ENCODE assay signal across 1 cellular context in genomic region chr2:136217990-136218389, GRCh38.
TF ChIP-seq lines count a peak whose summit lies in the region.

No MANE protein-coding gene starts in this region.

TF ChIP-seq in GM12878, 131 proteins besides CTCF, POLR2A, EP300 and RAD21 (continued from another document):
- TF ChIP-seq ZBTB40 (IDR thresholded peaks at IDR 0.05; ENCODE audit: borderline replicate concordance) = no peak
- no peak for TF ChIP-seq TCF3 (IDR thresholded peaks at IDR 0.05; ENCODE audit: borderline replicate concordance, insufficient read depth, low read depth, low read length)
- no peak for TF ChIP-seq BMI1 (IDR thresholded peaks at IDR 0.05; ENCODE audit: borderline replicate concordance)
- TF ChIP-seq MTA2 (IDR thresholded peaks at IDR 0.05; ENCODE audit: low read depth) = peak; percentile 56; the same call in 1 of the 2 replicates
- no peak for TF ChIP-seq MYC (IDR thresholded peaks at IDR 0.05; ENCODE audit: insufficient read depth, insufficient read length, insufficient replicate concordance, low read length, severe bottlenecking)
- no peak for TF ChIP-seq ATF7 (IDR thresholded peaks at IDR 0.05; ENCODE audit: low read depth)
- TF ChIP-seq E2F4 (IDR thresholded peaks at IDR 0.05; ENCODE audit: low read depth, low read length) = no peak
- TF ChIP-seq ZNF592 (IDR thresholded peaks at IDR 0.05) = no peak
- 0 out of 2 replicates have a peak, but pooled peaks have one; percentile 10 for TF ChIP-seq CREM (IDR thresholded peaks at IDR 0.05; ENCODE audit: low read depth)
- peak; percentile 19; the same call in 1 of the 2 replicates for TF ChIP-seq DPF2 (IDR thresholded peaks at IDR 0.05)
- no peak for TF ChIP-seq NR2C2 (IDR thresholded peaks at IDR 0.05; ENCODE audit: borderline replicate concordance, control insufficient read depth, insufficient read length, low read depth)
- TF ChIP-seq PAX8 (IDR thresholded peaks at IDR 0.05) = no peak
- no peak for TF ChIP-seq CEBPB (IDR thresholded peaks at IDR 0.05; ENCODE audit: borderline replicate concordance in 1 of 2, low read depth in 2 of 2, low read length in 2 of 2)
- TF ChIP-seq ZNF274 (IDR thresholded peaks at IDR 0.05; ENCODE audit: insufficient read depth, insufficient read length) = no peak
- TF ChIP-seq RELA (IDR thresholded peaks at IDR 0.05; ENCODE audit: borderline replicate concordance, partially characterized antibody) = no peak
- no peak for TF ChIP-seq MTA3 (IDR thresholded peaks at IDR 0.05; ENCODE audit: borderline replicate concordance, low read length)
- TF ChIP-seq MXI1 (IDR thresholded peaks at IDR 0.05; ENCODE audit: low read depth, low read length) = no peak
- TF ChIP-seq RAD51 (IDR thresholded peaks at IDR 0.05) = no peak
- TF ChIP-seq NRF1 (conservative IDR thresholded peaks at IDR 0.05; ENCODE audit: low read depth, low read length) = no peak
- peak in 1 of 2 experiments; percentile 62; a peak in 1 of 4 replicates for TF ChIP-seq ETV6 (conservative IDR thresholded peaks at IDR 0.05 in 1 of 2, IDR thresholded peaks at IDR 0.05 in 1 of 2; ENCODE audit: borderline replicate concordance in 1 of 2, low read depth in 1 of 2)
- TF ChIP-seq EGR1 (IDR thresholded peaks at IDR 0.05; ENCODE audit: borderline replicate concordance in 1 of 2, low read depth in 2 of 2, low read length in 2 of 2) = no peak
- TF ChIP-seq PKNOX1 (IDR thresholded peaks at IDR 0.05) = no peak
- no peak for TF ChIP-seq FOXK2 (IDR thresholded peaks at IDR 0.05)
- no peak for TF ChIP-seq ELK1 (IDR thresholded peaks at IDR 0.05; ENCODE audit: low read depth, low read length)
- TF ChIP-seq EED (IDR thresholded peaks at IDR 0.05; ENCODE audit: low read depth) = peak; percentile 77
- TF ChIP-seq SIN3A (IDR thresholded peaks at IDR 0.05; ENCODE audit: low read depth, low read length) = no peak
- peak; percentile 51; the same call in 1 of the 2 replicates for TF ChIP-seq NR2F1 (conservative IDR thresholded peaks at IDR 0.05)
- TF ChIP-seq JUND (IDR thresholded peaks at IDR 0.05; ENCODE audit: low read depth, low read length) = peak; percentile 10; the same call in 1 of the 2 replicates
- no peak for TF ChIP-seq SUPT20H (IDR thresholded peaks at IDR 0.05; ENCODE audit: borderline replicate concordance, control insufficient read depth, low read depth, low read length)
- no peak for TF ChIP-seq RCOR1 (conservative IDR thresholded peaks at IDR 0.05; ENCODE audit: low read depth, low read length)
- TF ChIP-seq LARP7 (IDR thresholded peaks at IDR 0.05) = no peak
- no peak for TF ChIP-seq PML (IDR thresholded peaks at IDR 0.05; ENCODE audit: low read length)
- TF ChIP-seq FOS (IDR thresholded peaks at IDR 0.05; ENCODE audit: borderline replicate concordance, extremely low read depth, insufficient read length) = no peak
- no peak for TF ChIP-seq POU2F2 (IDR thresholded peaks at IDR 0.05; ENCODE audit: borderline replicate concordance, low read depth, low read length)
- no peak for TF ChIP-seq CEBPZ (IDR thresholded peaks at IDR 0.05; ENCODE audit: low read depth, low read length)
- no peak for TF ChIP-seq WRNIP1 (IDR thresholded peaks at IDR 0.05; ENCODE audit: borderline replicate concordance, low read depth, low read length)
- TF ChIP-seq GATAD2B (conservative IDR thresholded peaks at IDR 0.05; ENCODE audit: low read depth) = 0 out of 2 replicates have a peak, but pooled peaks have one; percentile 52
- TF ChIP-seq CBX3 (IDR thresholded peaks at IDR 0.05; ENCODE audit: borderline replicate concordance, low read depth) = no peak
- no peak for TF ChIP-seq CREB1 (IDR thresholded peaks at IDR 0.05; ENCODE audit: low read depth)
- TF ChIP-seq ZNF207 (IDR thresholded peaks at IDR 0.05; ENCODE audit: borderline replicate concordance) = no peak
- TF ChIP-seq IRF5 (IDR thresholded peaks at IDR 0.05; ENCODE audit: borderline replicate concordance) = no peak
- no peak for TF ChIP-seq SIX5 (IDR thresholded peaks at IDR 0.05; ENCODE audit: low read depth, low read length, severe bottlenecking)
- no peak for TF ChIP-seq SP1 (IDR thresholded peaks at IDR 0.05; ENCODE audit: low read depth, low read length)
